9 cellular contexts compared by ENCODE assay signal in genomic region chr20:23782366-23782983, GRCh38. TPM values are rescaled to one million over a fixed set of nuclear protein-coding genes. Genes with fewer than 3 reads are reported as not detected.
DNase-seq lines count a peak whose midpoint lies in the region; ATAC-seq and TF ChIP-seq lines count a peak whose summit lies in the region.
"Had no signal": no experiment of that assay in that cellular context is flagged by ENCODE, and none has a peak within 500 bp of the region (broad histone marks: within the 10 kb centered on the region; RNA-seq: fewer than 3 reads in every experiment).

No MANE protein-coding gene starts in this region.

- no peak overlapping the region for H3K4me3 ChIP-seq in cardiac muscle cell
- no peak overlapping the region for H3K4me3 ChIP-seq in IMR-90 (ENCODE audit: insufficient read depth, low read depth, low read length)
- H3K4me3 ChIP-seq in left lung, result no peak overlapping the region
- H3K4me3 ChIP-seq: HAP-1 had no signal

- H2BK15ac ChIP-seq in IMR-90 (ENCODE audit: low read depth, low read length), result no peak overlapping the region

- H2AK5ac ChIP-seq in IMR-90 (ENCODE audit: low read depth, low read length), result no peak overlapping the region

- POLR2A ChIA-PET in IMR-90 (lab: Charles Lee; ENCODE audit: unreplicated experiment), result no interaction called here

- no peak overlapping the region for H3K4me3 Mint-ChIP-seq in activated naive CD8-positive, alpha-beta T cell treated with anti-CD3 and anti-CD28 coated beads for 36 hours

- intact Hi-C loops in cardiac septum (cut with DNase I) (no loop called here), IMR-90 (cut with micrococcal nuclease) (no loop called here), left lung (cut with DNase I) (no loop called here)

- ATAC-seq in IMR-90 (ENCODE audit: low read depth) (peak; percentile 44; the same call in 1 of the 2 replicates), left lung (peak; percentile 96), HG02588 (IDR thresholded peaks at IDR 0.05; ENCODE audit: unreplicated experiment) (no peak), HG03460 (IDR thresholded peaks at IDR 0.05; ENCODE audit: unreplicated experiment) (no peak), HG02870 (IDR thresholded peaks at IDR 0.05; ENCODE audit: unreplicated experiment) (no peak)

- no CpG with 5 or more reads among the region's 8 CpGs for WGBS in IMR-90 (ENCODE audit: extremely low coverage in 2 of 2, insufficient read length in 1 of 2), 2 experiments

- H3K27ac ChIP-seq in cardiac muscle cell (no peak overlapping the region), IMR-90 (ENCODE audit: insufficient read depth, low read length) (no peak overlapping the region), left lung (no peak overlapping the region)

- no TSS peak for BruUV-seq in IMR-90 (replicated peaks; lab: Mats Ljungman, UMichigan)

- H3K36me3 ChIP-seq in cardiac muscle cell (no peaks in the 10 kb centered on the region), IMR-90 (ENCODE audit: control insufficient read depth, insufficient read depth, low read length) (no peaks in the 10 kb centered on the region), left lung (no peaks in the 10 kb centered on the region)
- H3K36me3 ChIP-seq: HAP-1 had no signal

- H2AFZ ChIP-seq in IMR-90 (replicated peaks; ENCODE audit: low read length, poor library complexity), result no peak overlapping the region

- dilution Hi-C loops in IMR-90 (cut with HindIII; ENCODE audit: low sequenced_read_pairs, unreplicated experiment), result no loop called here

- no peak overlapping the region for H2BK20ac ChIP-seq in IMR-90 (ENCODE audit: low read depth, low read length)

- H3K27me3 ChIP-seq in cardiac muscle cell (no peaks in the 10 kb centered on the region), IMR-90 (ENCODE audit: control insufficient read depth, insufficient read depth, low read length) (no peaks in the 10 kb centered on the region; the same call in 1 of the 2 replicates), left lung (no peaks in the 10 kb centered on the region)

- no peak overlapping the region for H2BK120ac ChIP-seq in IMR-90 (ENCODE audit: low read depth, low read length)

- no peaks in the 10 kb centered on the region for H3K9me3 ChIP-seq in cardiac muscle cell (ENCODE audit: low read depth)
- no peaks in the 10 kb centered on the region for H3K9me3 ChIP-seq in IMR-90 (ENCODE audit: control insufficient read depth, insufficient read depth, low read length)
- no peaks in the 10 kb centered on the region for H3K9me3 ChIP-seq in left lung
- H3K9me3 ChIP-seq: HAP-1 had no signal

- H3K27ac Mint-ChIP-seq in activated naive CD8-positive, alpha-beta T cell treated with anti-CD3 and anti-CD28 coated beads for 36 hours, result no peak overlapping the region

- H3K79me1 ChIP-seq in IMR-90 (ENCODE audit: low read depth in 1 of 2, low read length in 2 of 2), result no peaks in the 10 kb centered on the region

- TF ChIP-seq RAD21 in IMR-90 (IDR thresholded peaks at IDR 0.05; ENCODE audit: low read length), result peak; percentile 46

- H3K4me1 ChIP-seq in cardiac muscle cell (ENCODE audit: low read depth) (no peaks in the 10 kb centered on the region), IMR-90 (ENCODE audit: control insufficient read depth, insufficient read depth, low read length) (no peaks in the 10 kb centered on the region), left lung (no peaks in the 10 kb centered on the region)
- H3K4me1 ChIP-seq: HAP-1 had no signal

- H3K4me2 ChIP-seq in IMR-90 (ENCODE audit: low read depth, low read length), result no peak overlapping the region

- no peaks in the 10 kb centered on the region for H3K4me1 Mint-ChIP-seq in activated naive CD8-positive, alpha-beta T cell treated with anti-CD3 and anti-CD28 coated beads for 36 hours

- H4K91ac ChIP-seq in IMR-90 (ENCODE audit: insufficient read depth, low read depth, low read length), result no peak overlapping the region

- no peaks in the 10 kb centered on the region for H3K36me3 Mint-ChIP-seq in activated naive CD8-positive, alpha-beta T cell treated with anti-CD3 and anti-CD28 coated beads for 36 hours

- CTCF ChIA-PET in IMR-90 (lab: Yijun Ruan, JAX), result no interaction called here

- in situ Hi-C loops in IMR-90 (cut with MboI; ENCODE audit: low sequenced_read_pairs), result no loop called here

- H3K9ac ChIP-seq in IMR-90 (ENCODE audit: low read depth, low read length), result no peak overlapping the region

- no peak overlapping the region for H2BK5ac ChIP-seq in IMR-90 (ENCODE audit: low read depth, low read length, poor library complexity, severe bottlenecking)

- no peak overlapping the region for H4K5ac ChIP-seq in IMR-90 (ENCODE audit: low read depth, low read length)

- no peaks in the 10 kb centered on the region for H3K9me3 Mint-ChIP-seq in activated naive CD8-positive, alpha-beta T cell treated with anti-CD3 and anti-CD28 coated beads for 36 hours

- no peak overlapping the region for H4K8ac ChIP-seq in IMR-90 (ENCODE audit: low read depth in 2 of 2, low read length in 2 of 2)

- H3K27me3 Mint-ChIP-seq in activated naive CD8-positive, alpha-beta T cell treated with anti-CD3 and anti-CD28 coated beads for 36 hours, result peaks cover 3% of the 10 kb centered on the region

- DNase-seq in cardiac muscle cell (ENCODE audit: low read depth in 1 of 2, low spot score in 1 of 2) (peak; percentile 26 to 43), cardiac septum (ENCODE audit: low spot score) (no peak), IMR-90 (peak; percentile 2), left lung (no peak)
- DNase-seq in activated naive CD8-positive, alpha-beta T cell treated with anti-CD3 and anti-CD28 coated beads for 36 hours, result peak; percentile 21

- H3K18ac ChIP-seq in IMR-90 (ENCODE audit: low read depth, low read length), result no peak overlapping the region

- no peak overlapping the region for H3K56ac ChIP-seq in IMR-90 (ENCODE audit: extremely low read depth, insufficient read depth, low read length)

- no peak overlapping the region for H3K4ac ChIP-seq in IMR-90 (ENCODE audit: low read depth, low read length)

- no peak overlapping the region for H3K23ac ChIP-seq in IMR-90 (ENCODE audit: low read depth, low read length)

- H3K9me1 ChIP-seq in IMR-90 (ENCODE audit: insufficient read depth, low read length), result no peaks in the 10 kb centered on the region

- no peak for TF ChIP-seq POLR2A in IMR-90 (IDR thresholded peaks at IDR 0.05; ENCODE audit: low read depth, low read length)

- H4K20me1 ChIP-seq in IMR-90 (ENCODE audit: insufficient read depth, low read length), result no peaks in the 10 kb centered on the region

- TF ChIP-seq CTCF in cardiac muscle cell (IDR thresholded peaks at IDR 0.05; ENCODE audit: low read depth, low read length) (peak; percentile 67), IMR-90 (conservative IDR thresholded peaks at IDR 0.05; ENCODE audit: low read depth, low read length) (peak; percentile 46), left lung (IDR thresholded peaks at IDR 0.05) (peak; percentile 39 to 64)

- no peak overlapping the region for H2AK9ac ChIP-seq in IMR-90 (replicated peaks; ENCODE audit: low read depth, low read length, poor library complexity)

- no peak overlapping the region for H3K14ac ChIP-seq in IMR-90 (replicated peaks; ENCODE audit: low read depth, low read length)

TF ChIP-seq in IMR-90, 13 proteins besides CTCF, POLR2A, EP300 and RAD21:
- TF ChIP-seq SMC3 (IDR thresholded peaks at IDR 0.05; ENCODE audit: low read depth, low read length), result 0 out of 2 replicates have a peak, but pooled peaks have one; percentile 24
- no peak for TF ChIP-seq CEBPB (IDR thresholded peaks at IDR 0.05; ENCODE audit: low read depth, low read length)
- no peak for TF ChIP-seq NFE2L2 (IDR thresholded peaks at IDR 0.05; ENCODE audit: low read depth, low read length)

RNA-seq across cellular contexts. Expression of gene CST1, which starts 31.7 kb away (rescaled TPM):
- 0.39 and 1.2 TPM in 2 replicates for total RNA-seq in cardiac muscle cell
- not detected in 2 replicates for polyA plus RNA-seq in cardiac muscle cell
- total RNA-seq in cardiac septum, result not detected
- total RNA-seq in IMR-90 (2012; rRNA removed), result not detected in 2 replicates
- polyA plus RNA-seq in IMR-90 (2012; rRNA removed), result not detected in 2 replicates
- 0.07 TPM in 1 of 2 replicates, not detected in the other for polyA plus RNA-seq in IMR-90 (2012; cell fraction: cytosol; rRNA removed)
- not detected in 2 replicates for polyA plus RNA-seq in IMR-90 (2012; cell fraction: nucleus; rRNA removed; ENCODE audit: low replicate concordance)
- not detected for total RNA-seq in activated naive CD8-positive, alpha-beta T cell treated with anti-CD3 and anti-CD28 coated beads for 36 hours
- not detected for total RNA-seq in left lung

RNA-seq across cellular contexts. Expression of gene CST2, which starts 44.1 kb away (rescaled TPM):
- total RNA-seq in cardiac muscle cell, result not detected in 2 replicates
- not detected in 2 replicates for polyA plus RNA-seq in cardiac muscle cell
- total RNA-seq in cardiac septum, result not detected
- total RNA-seq in IMR-90 (2012; rRNA removed), result not detected in 2 replicates
- polyA plus RNA-seq in IMR-90 (2012; rRNA removed), result not detected in 2 replicates
- polyA plus RNA-seq in IMR-90 (2012; cell fraction: cytosol; rRNA removed), result not detected in 2 replicates
- polyA plus RNA-seq in IMR-90 (2012; cell fraction: nucleus; rRNA removed; ENCODE audit: low replicate concordance), result not detected in 2 replicates
- total RNA-seq in activated naive CD8-positive, alpha-beta T cell treated with anti-CD3 and anti-CD28 coated beads for 36 hours, result not detected
- 10 to 100 TPM in 1 of 2 donors, under 1 TPM in 1; 0.39 to 13.0 TPM for total RNA-seq in left lung

Comparison
In these comparisons a context has a peak if more than half of its experiments do, and no peak if none do; other contexts are left out.
1. DNase-seq: peak in cardiac muscle cell (2 of 2), IMR-90 (single experiment) and activated naive CD8-positive, alpha-beta T cell treated with anti-CD3 and anti-CD28 coated beads for 36 hours (single experiment); none in cardiac septum (single experiment) and left lung (0 of 2).
2. ATAC-seq: peak in IMR-90 (single experiment) and left lung (single experiment); none in HG02588 (single experiment), HG03460 (single experiment) and HG02870 (single experiment).
3. Peak in every context shown above with its lines, with median percentiles within 50 percentile points of each other: CTCF ChIP-seq.